In the genomic region with DNA sequence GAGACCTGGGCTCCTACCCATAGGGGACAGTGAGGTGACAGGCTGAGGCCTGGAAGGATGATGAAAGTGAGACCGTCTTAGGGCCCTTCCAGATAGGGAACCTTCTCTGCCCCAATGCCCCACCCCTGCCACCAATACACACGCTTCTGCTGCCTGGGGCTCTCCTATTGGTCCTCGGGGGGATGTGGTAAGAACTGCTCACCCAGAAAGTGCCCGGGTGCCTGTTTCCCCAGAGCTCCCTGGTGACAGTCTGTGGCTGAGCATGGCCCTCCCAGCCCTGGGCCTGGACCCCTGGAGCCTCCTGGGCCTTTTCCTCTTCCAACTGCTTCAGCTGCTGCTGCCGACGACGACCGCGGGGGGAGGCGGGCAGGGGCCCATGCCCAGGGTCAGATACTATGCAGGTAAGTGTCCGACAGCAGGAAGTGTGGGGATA, we compare ENCODE assay signal across 9 cellular contexts. TPM values are rescaled to one million over a fixed set of nuclear protein-coding genes. Genes with fewer than 3 reads are reported as not detected.
DNase-seq lines count a peak whose midpoint lies in the region; ATAC-seq and TF ChIP-seq lines count a peak whose summit lies in the region.
"Had no signal": no experiment of that assay in that cellular context is flagged by ENCODE, and none has a peak within 500 bp of the region (broad histone marks: within the 10 kb centered on the region; RNA-seq: fewer than 3 reads in every experiment).

No MANE protein-coding gene starts in this region.

- H3K27me3 ChIP-seq in SJCRH30 (no peaks in the 10 kb centered on the region), lung (ENCODE audit: control insufficient read depth, insufficient read depth) (no peaks in the 10 kb centered on the region), sigmoid colon (peaks cover 5 to 32% (median 18%) of the 10 kb centered on the region in 3 donors)
- H3K27me3 ChIP-seq: SJSA1 had no signal

- H3K36me3 ChIP-seq in SJCRH30 (no peaks in the 10 kb centered on the region), lung (ENCODE audit: control insufficient read depth in 2 of 2, insufficient read depth in 2 of 2, low read length in 2 of 2) (peaks cover 0 to 1% of the 10 kb centered on the region in 2 donors), sigmoid colon (no peaks in the 10 kb centered on the region)
- H3K36me3 ChIP-seq: SJSA1 had no signal

- no peak for TF ChIP-seq POLR2A in sigmoid colon (IDR thresholded peaks at IDR 0.05)

- TF ChIP-seq CTCF in lung (IDR thresholded peaks at IDR 0.05; ENCODE audit: control extremely low read depth, extremely low read depth) = no peak
- TF ChIP-seq CTCF in sigmoid colon (IDR thresholded peaks at IDR 0.05) = no peak

- ATAC-seq in GM18520 (IDR thresholded peaks at IDR 0.05; ENCODE audit: unreplicated experiment) = peak; percentile 30
- ATAC-seq in HG02610 (IDR thresholded peaks at IDR 0.05; ENCODE audit: unreplicated experiment) = peak; percentile 65
- peak; percentile 55 for ATAC-seq in lung (ENCODE audit: insufficient read depth, low FRiP score)

- WGBS in lung, 2 donors = 35 to 52% methylated on average over 11 of the region's 11 CpGs
- WGBS in sigmoid colon, 2 donors = 60 to 80% methylated on average over 11 of the region's 11 CpGs

- H3K9me3 ChIP-seq in SJCRH30 (replicated peaks) (no peaks in the 10 kb centered on the region), lung (ENCODE audit: control insufficient read depth in 2 of 2, insufficient read depth in 1 of 2, low read length in 1 of 2) (no peaks in the 10 kb centered on the region), sigmoid colon (no peaks in the 10 kb centered on the region)
- H3K9me3 ChIP-seq: SJSA1 had no signal

- H3K4me1 ChIP-seq in SJCRH30 (peaks cover 5% of the 10 kb centered on the region; the same call in 1 of the 2 replicates), lung (ENCODE audit: control insufficient read depth in 2 of 2, insufficient read depth in 2 of 2, low read length in 2 of 2) (no peaks in the 10 kb centered on the region), sigmoid colon (no peaks in the 10 kb centered on the region)

- no peak for TF ChIP-seq EP300 in sigmoid colon (IDR thresholded peaks at IDR 0.05)

- peak; percentile 24 to 37 for DNase-seq in SJCRH30
- DNase-seq in lung (ENCODE audit: low spot score) = peak; percentile 69
- DNase-seq in NCI-H2196 treated with DMSO at 0.1 percent for 48 hours (lab: John Stamatoyannopoulos, UW; ENCODE audit: unreplicated experiment) = no peak
- DNase-seq in DMS53 treated with DMSO at 0.1 percent for 48 hours (lab: John Stamatoyannopoulos, UW; ENCODE audit: unreplicated experiment) = no peak
- no peak for DNase-seq in NCI-H1436 (lab: John Stamatoyannopoulos, UW)
- DNase-seq in sigmoid colon = no peak

- H3K27ac ChIP-seq in SJCRH30 = no peak overlapping the region
- peak overlapping the region in 1 of 2 donors; percentile 75 for H3K27ac ChIP-seq in lung (ENCODE audit: low read depth in 1 of 2, low read length in 1 of 2)
- no peak overlapping the region for H3K27ac ChIP-seq in sigmoid colon
- H3K27ac ChIP-seq: SJSA1 had no signal

- H3K4me3 ChIP-seq in SJCRH30 = peak overlapping the region; percentile 27
- no peak overlapping the region for H3K4me3 ChIP-seq in lung
- H3K4me3 ChIP-seq in sigmoid colon = no peak overlapping the region
- H3K4me3 ChIP-seq: SJSA1 had no signal

- intact Hi-C loops in sigmoid colon (cut with DNase I) = no loop called here

RNA-seq across cellular contexts. Expression of a gene that starts 0.9 kb away (rescaled TPM):
- 1.2 and 2.1 TPM in 2 replicates for total RNA-seq in SJCRH30 (2014; rRNA removed; shearing (Covaris generic))
- 10 to 100 TPM; 22.7 to 46.9 TPM for total RNA-seq in lung
- 10 to 100 TPM; 26.9 to 54.9 TPM for polyA plus RNA-seq in lung
- total RNA-seq in sigmoid colon = 1 to 10 TPM; 1.6 to 2.9 (median 1.8) TPM
- 1 to 10 TPM; 1.4 to 6.3 (median 1.8) TPM for polyA plus RNA-seq in sigmoid colon

RNA-seq across cellular contexts. Expression of a gene that starts 39.6 kb away (rescaled TPM):
- total RNA-seq in SJCRH30 (2014; rRNA removed; shearing (Covaris generic)) = 12.3 and 12.9 TPM in 2 replicates
- total RNA-seq in lung (10 to 100 TPM; 10.9 to 28.4 TPM), sigmoid colon (10 to 100 TPM in 1 of 4 donors, 1 to 10 TPM in 3; 8.6 to 13.3 (median 9.4) TPM)
- polyA plus RNA-seq in lung (10 to 100 TPM in 1 of 2 donors, 1 to 10 TPM in 1; 8.0 to 22.0 TPM), sigmoid colon (10 to 100 TPM in 2 of 3 donors, 1 to 10 TPM in 1; 7.8 to 15.3 (median 11.8) TPM)

RNA-seq across cellular contexts. Expression of a gene that starts 39.8 kb away (rescaled TPM):
- total RNA-seq in SJCRH30 (2014; rRNA removed; shearing (Covaris generic)) = 113 and 114 TPM in 2 replicates
- 100 to 1,000 TPM; 182 to 547 TPM for total RNA-seq in lung
- polyA plus RNA-seq in lung = 100 to 1,000 TPM; 163 to 205 TPM
- total RNA-seq in sigmoid colon = 100 to 1,000 TPM; 129 to 241 (median 196) TPM
- 100 to 1,000 TPM; 108 to 229 (median 142) TPM for polyA plus RNA-seq in sigmoid colon

RNA-seq across cellular contexts. Expression of a gene that starts 58.5 kb away (rescaled TPM):
- total RNA-seq in SJCRH30 (2014; rRNA removed; shearing (Covaris generic)) = 59.7 and 63.5 TPM in 2 replicates
- total RNA-seq in lung = 10 to 100 TPM; 60.0 to 66.9 TPM
- polyA plus RNA-seq in lung = 100 to 1,000 TPM in 1 of 2 donors, 10 to 100 TPM in 1; 62.5 to 144 TPM
- 10 to 100 TPM; 41.1 to 61.2 (median 50.8) TPM for total RNA-seq in sigmoid colon
- polyA plus RNA-seq in sigmoid colon = 10 to 100 TPM; 46.2 to 75.1 (median 60.7) TPM

Comparison
In these comparisons a context has a peak if more than half of its experiments do, and no peak if none do; other contexts are left out.
1. DNase-seq: peak in SJCRH30 (2 of 2) and lung (single experiment); none in NCI-H2196 treated with DMSO at 0.1 percent for 48 hours (single experiment), DMS53 treated with DMSO at 0.1 percent for 48 hours (single experiment), NCI-H1436 (single experiment) and sigmoid colon (single experiment).
2. Peak in every context shown above with its lines, with median percentiles within 50 percentile points of each other: ATAC-seq.